11 cellular contexts compared by ENCODE assay signal in genomic region chr4:19983072-19983471, GRCh38.
A peak's percentile ranks its signal among the peaks of the same experiment; 100 is the strongest.
DNase-seq lines count a peak whose midpoint lies in the region; ATAC-seq and TF ChIP-seq lines count a peak whose summit lies in the region.
"Had no signal": no experiment of that assay in that cellular context is flagged by ENCODE, and none has a peak within 500 bp of the region (broad histone marks: within the 10 kb centered on the region; RNA-seq: fewer than 3 reads in every experiment).

No MANE protein-coding gene starts in this region.

- H3K36me3 ChIP-seq in RWPE2 (ENCODE audit: low read depth) = no peaks in the 10 kb centered on the region

- peaks cover 1% of the 10 kb centered on the region for H3K9me3 ChIP-seq in RWPE2 (ENCODE audit: severe bottlenecking)

- TF ChIP-seq CTCF in RWPE2 (IDR thresholded peaks at IDR 0.05; ENCODE audit: poor library complexity, severe bottlenecking) = no peak

- H3K4me3 ChIP-seq in RWPE2 (ENCODE audit: severe bottlenecking) = no peak overlapping the region

- H3K27me3 ChIP-seq in RWPE2 (ENCODE audit: insufficient read depth, poor library complexity, severe bottlenecking) = no peaks in the 10 kb centered on the region

- H3K27ac ChIP-seq in RWPE2 (ENCODE audit: poor library complexity, severe bottlenecking) (peak overlapping the region; percentile 96), epithelial cell of prostate (peak overlapping the region; percentile 40)

- peak; percentile 93 for DNase-seq in ELR (ENCODE audit: low read depth)
- no peak for DNase-seq in RWPE2 (ENCODE audit: low spot score)
- DNase-seq in epithelial cell of prostate (ENCODE audit: low read depth, low spot score) = peak; percentile 51
- DNase-seq in pulmonary artery endothelial cell (ENCODE audit: low read depth, low spot score) = peak; percentile 78
- no peak for DNase-seq in activated naive CD4-positive, alpha-beta T cell treated with anti-CD3 and anti-CD28 coated beads, Interleukin-2, amount 50 U/mL, for 16 hours
- DNase-seq: activated gamma-delta T cell; CD4-positive, alpha-beta memory T cell; NCI-H69 had no signal

- H3K4me1 ChIP-seq in RWPE2 (ENCODE audit: insufficient read depth, poor library complexity, severe bottlenecking) = peaks cover 30% of the 10 kb centered on the region

- peak; percentile 91 for ATAC-seq in RWPE2 (ENCODE audit: low read depth)
- no peak for ATAC-seq in GM19395 (IDR thresholded peaks at IDR 0.05; ENCODE audit: unreplicated experiment)
- no peak for ATAC-seq in HG03442 (IDR thresholded peaks at IDR 0.05; ENCODE audit: unreplicated experiment)
- ATAC-seq in GM21447 (IDR thresholded peaks at IDR 0.05; ENCODE audit: unreplicated experiment) = no peak

Comparison
In these comparisons a context has a peak if more than half of its experiments do, and no peak if none do; other contexts are left out.
1. DNase-seq: peak in ELR (single experiment), epithelial cell of prostate (single experiment) and pulmonary artery endothelial cell (single experiment); none in RWPE2 (single experiment) and activated naive CD4-positive, alpha-beta T cell treated with anti-CD3 and anti-CD28 coated beads, Interleukin-2, amount 50 U/mL, for 16 hours (single experiment).